Comparison of ENCODE assay signal across 1 cellular context in the genomic region with DNA sequence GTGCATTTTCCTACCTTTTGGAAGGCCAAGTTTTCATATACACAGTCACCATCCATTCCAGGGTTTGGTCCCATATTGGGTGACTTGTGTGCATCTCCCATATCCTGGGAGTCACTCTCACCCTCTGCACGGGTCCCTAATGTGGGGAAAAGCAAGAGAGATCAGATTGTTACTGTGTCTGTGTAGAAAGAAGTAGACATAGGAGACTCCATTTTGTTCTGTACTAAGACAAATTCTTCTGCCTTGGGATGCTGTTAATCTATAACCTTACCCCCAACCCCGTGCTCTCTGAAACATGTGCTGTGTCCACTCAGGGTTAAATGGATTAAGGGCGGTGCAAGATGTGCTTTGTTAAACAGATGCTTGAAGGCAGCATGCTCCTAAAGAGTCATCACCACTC.
TF ChIP-seq lines count a peak whose summit lies in the region.
"Not testable (repeated sequence)": the region's sequence is repeated elsewhere in the genome, so short reads cannot be mapped to it uniquely, and the experiment has no call there.

No MANE protein-coding gene starts in this region.

TF ChIP-seq in K562, 482 proteins besides CTCF, POLR2A, EP300 and RAD21:
- TF ChIP-seq CXXC5 (CRISPR knock-in tag; IDR thresholded peaks at IDR 0.05), result peak; percentile 36; the same call in 1 of the 2 replicates
- TF ChIP-seq MEF2D (tag; conservative IDR thresholded peaks at IDR 0.05; ENCODE audit: low read depth), result 0 out of 2 replicates have a peak, but pooled peaks have one; percentile 31
- 0 out of 2 replicates have a peak, but pooled peaks have one; percentile 23 for TF ChIP-seq GTF2A2 (tag; IDR thresholded peaks at IDR 0.05)
- TF ChIP-seq, protein P1, sequence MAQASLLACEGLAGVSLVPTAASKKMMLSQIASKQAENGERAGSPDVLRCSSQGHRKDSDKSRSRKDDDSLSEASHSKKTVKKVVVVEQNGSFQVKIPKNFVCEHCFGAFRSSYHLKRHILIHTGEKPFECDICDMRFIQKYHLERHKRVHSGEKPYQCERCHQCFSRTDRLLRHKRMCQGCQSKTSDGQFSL (CRISPR knock-in tag; IDR thresholded peaks at IDR 0.05), result not testable (repeated sequence)
- TF ChIP-seq, protein P1 (tag; IDR thresholded peaks at IDR 0.05), result peak in 1 of 2 experiments; percentile 39; a peak in 1 of 4 replicates
- TF ChIP-seq MECOM (CRISPR knock-in tag; IDR thresholded peaks at IDR 0.05), result 0 out of 2 replicates have a peak, but pooled peaks have one; percentile 38
- peak; percentile 89 for TF ChIP-seq CREB3 (tag; conservative IDR thresholded peaks at IDR 0.05; ENCODE audit: low read depth)
- TF ChIP-seq DMBX1 (CRISPR knock-in tag; IDR thresholded peaks at IDR 0.05; ENCODE audit: borderline replicate concordance), result peak; percentile 85
- peak; percentile 96 for TF ChIP-seq ZNF592 (IDR thresholded peaks at IDR 0.05)
- peak; percentile 58; the same call in 1 of the 2 replicates for TF ChIP-seq ZNF583 (CRISPR knock-in tag; IDR thresholded peaks at IDR 0.05)
- TF ChIP-seq KDM1A (IDR thresholded peaks at IDR 0.05), result peak in 1 of 2 experiments; percentile 3; a peak in 1 of 4 replicates
- 0 out of 2 replicates have a peak, but pooled peaks have one; percentile 48 for TF ChIP-seq ZNF668 (CRISPR knock-in tag; IDR thresholded peaks at IDR 0.05)
- TF ChIP-seq, protein P2, sequence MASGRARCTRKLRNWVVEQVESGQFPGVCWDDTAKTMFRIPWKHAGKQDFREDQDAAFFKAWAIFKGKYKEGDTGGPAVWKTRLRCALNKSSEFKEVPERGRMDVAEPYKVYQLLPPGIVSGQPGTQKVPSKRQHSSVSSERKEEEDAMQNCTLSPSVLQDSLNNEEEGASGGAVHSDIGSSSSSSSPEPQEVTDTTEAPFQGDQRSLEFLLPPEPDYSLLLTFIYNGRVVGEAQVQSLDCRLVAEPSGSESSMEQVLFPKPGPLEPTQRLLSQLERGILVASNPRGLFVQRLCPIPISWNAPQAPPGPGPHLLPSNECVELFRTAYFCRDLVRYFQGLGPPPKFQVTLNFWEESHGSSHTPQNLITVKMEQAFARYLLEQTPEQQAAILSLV (tag; IDR thresholded peaks at IDR 0.05), result peak; percentile 71
- TF ChIP-seq NR4A1 (CRISPR knock-in tag; IDR thresholded peaks at IDR 0.05), result not testable (repeated sequence)
- TF ChIP-seq NR4A1 (tag; IDR thresholded peaks at IDR 0.05), result peak; percentile 92
- TF ChIP-seq, protein P3, sequence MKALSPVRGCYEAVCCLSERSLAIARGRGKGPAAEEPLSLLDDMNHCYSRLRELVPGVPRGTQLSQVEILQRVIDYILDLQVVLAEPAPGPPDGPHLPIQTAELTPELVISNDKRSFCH (CRISPR knock-in tag; IDR thresholded peaks at IDR 0.05), result not testable (repeated sequence)
- TF ChIP-seq, protein P3 (tag; IDR thresholded peaks at IDR 0.05), result peak; percentile 81
- TF ChIP-seq PTRF (tag; IDR thresholded peaks at IDR 0.05), result peak; percentile 79
- 0 out of 2 replicates have a peak, but pooled peaks have one; percentile 6 for TF ChIP-seq NFE2 (IDR thresholded peaks at IDR 0.05; ENCODE audit: low read depth)
- 0 out of 2 replicates have a peak, but pooled peaks have one; percentile 66 for TF ChIP-seq ZNF76 (CRISPR knock-in tag; IDR thresholded peaks at IDR 0.05; ENCODE audit: borderline replicate concordance)
- 0 out of 2 replicates have a peak, but pooled peaks have one; percentile 32 for TF ChIP-seq DDX20 (tag; IDR thresholded peaks at IDR 0.05; ENCODE audit: low read depth)
- peak; percentile 65; the same call in 1 of the 2 replicates for TF ChIP-seq PTTG1 (tag; IDR thresholded peaks at IDR 0.05; ENCODE audit: low read depth)
- TF ChIP-seq SMAD4 (CRISPR knock-in tag; conservative IDR thresholded peaks at IDR 0.05), result peak; percentile 63
